In the genomic region with DNA sequence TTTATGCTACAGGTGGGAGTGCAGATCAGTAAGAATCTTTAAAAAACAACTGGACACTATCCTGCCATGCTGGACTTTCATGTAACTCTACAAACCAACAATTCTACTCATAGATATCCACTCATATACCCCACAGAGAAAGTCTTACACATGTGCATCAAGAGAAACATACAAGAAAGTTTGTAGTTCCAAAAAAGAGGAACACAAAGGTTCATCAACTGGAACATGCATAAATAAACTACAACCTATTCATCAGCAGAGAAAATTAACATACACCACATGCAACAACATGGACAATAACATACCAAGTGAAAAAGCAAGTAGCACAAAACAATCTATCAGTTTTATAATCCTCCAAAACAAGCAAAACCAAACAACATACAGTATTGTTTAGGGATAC, we compare ENCODE assay signal across 22 cellular contexts.
"Had no signal": no experiment of that assay in that cellular context is flagged by ENCODE, and none has a peak within 500 bp of the region (broad histone marks: within the 10 kb centered on the region; RNA-seq: fewer than 3 reads in every experiment).

No MANE protein-coding gene starts in this region.

- H2AFZ ChIP-seq: hepatocyte had no signal

- H3K27ac Mint-ChIP-seq: natural killer cell; stimulated activated naive B cell treated with anti-CD40 and anti-IgM and Interleukin-4, amounts not matched to agents 10 μg/mL and 1 μg/mL and 100 μg/mL, for 72 hours had no signal

- H3K36me3 Mint-ChIP-seq: natural killer cell had no signal

- H3K27me3 Mint-ChIP-seq: stimulated activated naive B cell treated with anti-CD40 and anti-IgM and Interleukin-4, amounts not matched to agents 10 μg/mL and 1 μg/mL and 100 μg/mL, for 72 hours had no signal

- H3K4me1 ChIP-seq: prostate gland, stomach, testis, thyroid gland, transverse colon had no signal

- H3K27me3 ChIP-seq: hepatocyte, ovary, stomach, testis, thyroid gland, transverse colon, upper lobe of left lung had no signal

- H3K36me3 ChIP-seq: left ventricle myocardium inferior, ovary, prostate gland, stomach, thyroid gland, transverse colon, upper lobe of left lung had no signal

- DNase-seq: islet precursor cell; left ventricle myocardium inferior; natural killer cell; ovary; retina; right cardiac atrium; stimulated activated CD4-positive, alpha-beta T cell treated with anti-CD3 and anti-CD28 coated beads, Interleukin-12 subunit alpha, Interleukin-12 subunit beta, amount 100 ng/mL, for 4 hours; stimulated activated CD4-positive, alpha-beta T cell treated with anti-CD3 and anti-CD28 coated beads, Interleukin-15, amount 100 ng/mL, for 24 hours; stimulated activated CD4-positive, alpha-beta T cell treated with anti-CD3 and anti-CD28 coated beads, Interleukin-2, amount 100 ng/mL, for 24 hours; stimulated activated CD4-positive, alpha-beta T cell treated with anti-CD3 and anti-CD28 coated beads, Interleukin-4, amount 100 ng/mL, for 1 hour; stimulated activated naive B cell treated with anti-CD40 and anti-IgM and Interleukin-4, amounts not matched to agents 10 μg/mL and 1 μg/mL and 100 μg/mL, for 72 hours; stimulated activated naive CD8-positive, alpha-beta T cell treated with anti-CD3 and anti-CD28 coated beads, Interleukin-15, Interleukin-2, amounts not matched to agents 100 U/mL and 50 U/mL, for 24 hours; stomach; testis; thyroid gland; transverse colon; upper lobe of left lung had no signal

- H3K4me1 Mint-ChIP-seq: natural killer cell had no signal

- H3K4me3 Mint-ChIP-seq: natural killer cell; stimulated activated naive B cell treated with anti-CD40 and anti-IgM and Interleukin-4, amounts not matched to agents 10 μg/mL and 1 μg/mL and 100 μg/mL, for 72 hours had no signal

- H3K4me3 ChIP-seq: hepatocyte, left ventricle myocardium inferior, lung, ovary, prostate gland, skin epidermis, stomach, testis, thyroid gland, transverse colon, upper lobe of left lung had no signal

- H3K9me3 ChIP-seq: ovary, prostate gland, stomach, testis, thyroid gland, upper lobe of left lung had no signal

- H3K27ac ChIP-seq: hepatocyte, left ventricle myocardium inferior, ovary, prostate gland, skin epidermis, stomach, testis, thyroid gland, transverse colon, upper lobe of left lung had no signal

- H3K9me3 Mint-ChIP-seq: natural killer cell had no signal

- ATAC-seq: natural killer cell; right cardiac atrium; sciatic nerve; stimulated activated naive B cell treated with anti-CD40 and anti-IgM and Interleukin-4, amounts not matched to agents 10 μg/mL and 1 μg/mL and 100 μg/mL, for 72 hours; stimulated activated naive CD8-positive, alpha-beta T cell treated with anti-CD3 and anti-CD28 coated beads, Interleukin-15, Interleukin-2, amounts not matched to agents 100 U/mL and 50 U/mL, for 24 hours had no signal

- H3K4me2 ChIP-seq: hepatocyte had no signal
